Comparison of ENCODE assay signal across 1 cellular context in genomic region chr9:114317665-114318357, GRCh38.
TF ChIP-seq lines count a peak whose summit lies in the region.

No MANE protein-coding gene starts in this region.

TF ChIP-seq in K562, 482 proteins besides CTCF, POLR2A, EP300 and RAD21 (continued from another document):
- peak; percentile 67; the same call in 1 of the 2 replicates for TF ChIP-seq IRF9 (tag; IDR thresholded peaks at IDR 0.05)
- peak; percentile 59; the same call in 1 of the 2 replicates for TF ChIP-seq L3MBTL2 (IDR thresholded peaks at IDR 0.05)
- peak; percentile 90 to 92; a peak in 2 of 4 replicates for TF ChIP-seq TRIM24 (IDR thresholded peaks at IDR 0.05)
- no peak for TF ChIP-seq MITF (IDR thresholded peaks at IDR 0.05)
- peak; percentile 60; the same call in 1 of the 2 replicates for TF ChIP-seq CEBPB (tag; IDR thresholded peaks at IDR 0.05)
- peak; percentile 83 for TF ChIP-seq MYC (IDR thresholded peaks at IDR 0.05; ENCODE audit: low read depth, low read length)
- no peak for TF ChIP-seq MYC (CRISPR knock-in tag; IDR thresholded peaks at IDR 0.05; ENCODE audit: borderline replicate concordance, low read depth)
- no peak for TF ChIP-seq RBM39 (optimal IDR thresholded peaks at IDR 0.05; ENCODE audit: low read depth, low read length)
- peak; percentile 96 for TF ChIP-seq CEBPG (CRISPR knock-in tag; IDR thresholded peaks at IDR 0.05)
- peak; percentile 99 for TF ChIP-seq CEBPG (tag; conservative IDR thresholded peaks at IDR 0.05 in 1 of 2, IDR thresholded peaks at IDR 0.05 in 1 of 2)
- 0 out of 2 replicates have a peak, but pooled peaks have one; percentile 17 for TF ChIP-seq ZBTB33 (CRISPR knock-in tag; IDR thresholded peaks at IDR 0.05)
